ENCODE assay signal across 28 cellular contexts in the genomic region with DNA sequence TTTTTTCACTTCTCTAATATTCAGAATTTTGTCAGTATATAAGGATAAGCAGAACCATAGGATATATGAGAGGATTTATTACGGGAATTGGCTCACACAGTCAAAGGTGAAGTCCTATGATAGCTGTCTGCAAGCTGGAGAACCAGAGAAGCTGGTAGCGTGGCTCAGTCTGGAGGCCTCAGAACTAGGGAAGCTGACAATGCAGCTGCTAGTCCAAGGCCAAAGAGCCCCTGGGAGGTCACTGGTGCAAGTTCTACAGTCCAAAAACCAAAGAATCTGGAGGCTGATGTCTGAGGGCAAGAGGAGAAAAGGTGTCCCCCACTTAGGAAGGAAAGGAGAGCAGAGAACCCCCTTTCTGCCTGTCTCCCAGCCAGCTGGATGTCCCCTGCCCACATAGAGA.
"Had no signal": no experiment of that assay in that cellular context is flagged by ENCODE, and none has a peak within 500 bp of the region (broad histone marks: within the 10 kb centered on the region; RNA-seq: fewer than 3 reads in every experiment).

No MANE protein-coding gene starts in this region.

- H3K36me3 ChIP-seq: colonic mucosa, gastrocnemius medialis had no signal

- DNase-seq: colonic mucosa; cortex of kidney; dermis blood vessel endothelial cell; dorsolateral prefrontal cortex; effector CD4-positive, alpha-beta T cell; effector CD8-positive, alpha-beta T cell; effector memory CD4-positive, alpha-beta T cell; effector memory CD8-positive, alpha-beta T cell; endodermal cell; erythroblast; esophagus squamous epithelium; foreskin fibroblast; foreskin keratinocyte; foreskin melanocyte; gastrocnemius medialis; glutamatergic neuron; head of caudate nucleus; heart left ventricle; heart right ventricle had no signal

- H3K9me3 Mint-ChIP-seq: dendritic cell treated with granulocyte-macrophage colony-stimulating factor and Interleukin-4, amounts not matched to agents 40 ng/mL and 50 ng/mL, for 4 days; effector memory CD8-positive, alpha-beta T cell; endodermal cell had no signal

- H3K27me3 Mint-ChIP-seq: dendritic cell treated with granulocyte-macrophage colony-stimulating factor and Interleukin-4, amounts not matched to agents 40 ng/mL and 50 ng/mL, for 4 days had no signal

- H3K27me3 ChIP-seq: colonic mucosa, foreskin keratinocyte had no signal

- FAIRE-seq: colon, endometrium, endothelial cell of umbilical vein, frontal cortex had no signal

- H3K4me3 ChIP-seq: colonic mucosa, coronary artery, dorsolateral prefrontal cortex, esophagus squamous epithelium, gastrocnemius medialis, gastroesophageal sphincter, heart left ventricle, heart right ventricle had no signal

- H3K9me3 ChIP-seq: colonic mucosa, esophagus squamous epithelium, gastrocnemius medialis, gastroesophageal sphincter, heart left ventricle, heart right ventricle had no signal

- H3K27ac Mint-ChIP-seq: dendritic cell treated with granulocyte-macrophage colony-stimulating factor and Interleukin-4, amounts not matched to agents 40 ng/mL and 50 ng/mL, for 4 days; effector memory CD8-positive, alpha-beta T cell; endodermal cell had no signal

- ATAC-seq: effector memory CD8-positive, alpha-beta T cell; esophagus mucosa; foreskin keratinocyte; gastrocnemius medialis; gastroesophageal sphincter; heart left ventricle; heart right ventricle had no signal

- H3K4me1 ChIP-seq: colonic mucosa, esophagus squamous epithelium, foreskin keratinocyte, gastrocnemius medialis, gastroesophageal sphincter, heart left ventricle, heart right ventricle had no signal

- H3K27ac ChIP-seq: colonic mucosa, coronary artery, dorsolateral prefrontal cortex, epithelial cell of prostate, esophagus squamous epithelium, foreskin keratinocyte, gastrocnemius medialis, gastroesophageal sphincter, heart left ventricle, heart right ventricle had no signal

- H3K4me3 Mint-ChIP-seq: dendritic cell treated with granulocyte-macrophage colony-stimulating factor and Interleukin-4, amounts not matched to agents 40 ng/mL and 50 ng/mL, for 4 days; effector memory CD8-positive, alpha-beta T cell; endodermal cell had no signal
